Comparison of ENCODE assay signal across 17 cellular contexts in the genomic region with DNA sequence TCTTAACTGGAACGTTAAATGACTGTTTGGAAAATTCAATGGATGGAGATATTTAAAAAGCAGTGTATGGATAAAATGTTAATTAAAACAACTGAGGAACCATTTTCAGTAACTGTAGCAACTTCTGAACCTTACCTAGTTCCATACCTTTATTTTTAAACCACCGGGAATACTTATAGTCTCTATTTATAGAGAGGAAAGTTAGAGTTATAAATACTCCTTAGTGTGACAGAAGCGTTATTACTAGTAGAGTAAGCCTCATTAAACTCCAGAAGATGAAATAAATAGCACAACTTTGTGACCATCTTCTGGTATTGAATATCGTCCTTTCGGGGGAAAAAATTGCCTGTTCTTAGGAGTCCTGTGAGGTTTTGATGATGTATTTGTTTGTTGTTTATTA.
DNase-seq lines count a peak whose midpoint lies in the region; ATAC-seq, FAIRE-seq and TF ChIP-seq lines count a peak whose summit lies in the region.
"Had no signal": no experiment of that assay in that cellular context is flagged by ENCODE, and none has a peak within 500 bp of the region (broad histone marks: within the 10 kb centered on the region; RNA-seq: fewer than 3 reads in every experiment).

No MANE protein-coding gene starts in this region.

- ATAC-seq in CD4-positive, alpha-beta T cell (ENCODE audit: poor library complexity), result no peak
- ATAC-seq in psoas muscle (peak in 3 of 4 donors; percentile 76 to 87 (median 79)), left lung (no peak), HG02884 (IDR thresholded peaks at IDR 0.05; ENCODE audit: unreplicated experiment) (no peak)
- ATAC-seq: A549 had no signal

- peak overlapping the region; percentile 6 for H3K4me3 ChIP-seq in left ventricle myocardium inferior
- no peak overlapping the region for H3K4me3 ChIP-seq in psoas muscle
- no peak overlapping the region for H3K4me3 ChIP-seq in left lung
- H3K4me3 ChIP-seq: A549, GM23248 had no signal

- peaks cover 38% of the 10 kb centered on the region for H3K36me3 Mint-ChIP-seq in CD4-positive, alpha-beta T cell (ENCODE audit: low read depth)

- peak overlapping the region; percentile 1 for H3K27ac Mint-ChIP-seq in CD4-positive, alpha-beta T cell

- POLR2A ChIA-PET in CD4-positive, alpha-beta T cell (lab: Charles Lee), result interaction anchor here (0.8 kb wide), 1 partner anchor 25 kb away, joined by 3 read pairs; no protein-coding TSS in a partner anchor

- DNase-seq in CD4-positive, alpha-beta T cell, result no peak
- DNase-seq in GM12892 (ENCODE audit: insufficient read length), result no peak
- DNase-seq in left ventricle myocardium inferior, result no peak
- DNase-seq in psoas muscle, result no peak
- DNase-seq in left lung, result no peak
- no peak for DNase-seq in NCI-H2107 (lab: John Stamatoyannopoulos, UW)
- DNase-seq: BE2C; Caco-2; CD8-positive, alpha-beta memory T cell; DMS53; GF-D8; GM23248; H7; IMR-90 had no signal

- H3K36me3 ChIP-seq in left ventricle myocardium inferior (peaks cover 10% of the 10 kb centered on the region), psoas muscle (ENCODE audit: insufficient read depth in 1 of 2, low read depth in 1 of 2) (peaks cover 0 to 2% of the 10 kb centered on the region in 2 donors), left lung (peaks cover 0 to 12% of the 10 kb centered on the region in 2 donors)

- peaks cover 45% of the 10 kb centered on the region for H3K4me1 ChIP-seq in left ventricle myocardium inferior
- peaks cover 56% of the 10 kb centered on the region for H3K4me1 ChIP-seq in psoas muscle
- no peaks in the 10 kb centered on the region for H3K4me1 ChIP-seq in left lung
- H3K4me1 ChIP-seq: BE2C, Caco-2 had no signal

- TF ChIP-seq POLR2A in GM12892 (IDR thresholded peaks at IDR 0.05; ENCODE audit: low read depth, low read length), result no peak

- CTCF ChIA-PET in CD4-positive, alpha-beta T cell (lab: Charles Lee), result interaction anchor here (0.6 kb wide), 1 partner anchor 44 kb away, joined by 3 read pairs; no protein-coding TSS in a partner anchor

- no peaks in the 10 kb centered on the region for H3K9me3 ChIP-seq in CD4-positive, alpha-beta T cell (ENCODE audit: control insufficient read depth, low read length)
- no peaks in the 10 kb centered on the region for H3K9me3 ChIP-seq in left ventricle myocardium inferior (replicated peaks)
- no peaks in the 10 kb centered on the region for H3K9me3 ChIP-seq in psoas muscle
- H3K9me3 ChIP-seq in left lung, result no peaks in the 10 kb centered on the region
- H3K9me3 ChIP-seq: A549, BE2C, Caco-2 had no signal

- 33 to 39% (median 38%) methylated on average over 5 of the region's 5 CpGs for WGBS in psoas muscle, 3 donors

- peaks cover 39% of the 10 kb centered on the region for H3K4me1 Mint-ChIP-seq in CD4-positive, alpha-beta T cell (ENCODE audit: low read depth)

- intact Hi-C loops in CD4-positive, alpha-beta T cell (cut with DNase I, micrococcal nuclease), result no loop called here
- intact Hi-C loops in left ventricle myocardium inferior (cut with micrococcal nuclease) (no loop called here), psoas muscle (cut with DNase I) (loop anchor here in 1 of 2 donors (10.0 kb wide), 1 partner anchor 112 kb away; the partner anchor contains the start of gene LCOR), left lung (cut with DNase I) (no loop called here)

- H3K9me3 Mint-ChIP-seq in CD4-positive, alpha-beta T cell, result no peaks in the 10 kb centered on the region
- H3K9me3 Mint-ChIP-seq: CD8-positive, alpha-beta memory T cell had no signal

- FAIRE-seq in GM12892 (lab: Jason Lieb, UNC), result peak; percentile 66

- no peaks in the 10 kb centered on the region for H3K27me3 ChIP-seq in CD4-positive, alpha-beta T cell (ENCODE audit: control insufficient read depth, insufficient read depth, low read length)
- no peaks in the 10 kb centered on the region for H3K27me3 ChIP-seq in left ventricle myocardium inferior (ENCODE audit: low read depth)
- no peaks in the 10 kb centered on the region for H3K27me3 ChIP-seq in psoas muscle (ENCODE audit: insufficient read depth in 3 of 3, low read length in 2 of 3)
- no peaks in the 10 kb centered on the region for H3K27me3 ChIP-seq in left lung
- H3K27me3 ChIP-seq: BE2C had no signal

- H3K4me3 Mint-ChIP-seq in CD4-positive, alpha-beta T cell, result no peak overlapping the region
- H3K4me3 Mint-ChIP-seq: CD8-positive, alpha-beta memory T cell had no signal

- H3K27me3 Mint-ChIP-seq in CD4-positive, alpha-beta T cell, result no peaks in the 10 kb centered on the region
- H3K27me3 Mint-ChIP-seq: CD8-positive, alpha-beta memory T cell had no signal

- H3K27ac ChIP-seq in CD4-positive, alpha-beta T cell (ENCODE audit: low read depth, low read length), result no peak overlapping the region
- H3K27ac ChIP-seq in left ventricle myocardium inferior (replicated peaks) (peak overlapping the region; percentile 41), psoas muscle (peak overlapping the region; percentile 62), left lung (no peak overlapping the region)
- H3K27ac ChIP-seq: A549, C4-2B, GM23248 had no signal

- TF ChIP-seq CTCF in CD4-positive, alpha-beta T cell (IDR thresholded peaks at IDR 0.05), result no peak
- TF ChIP-seq CTCF in left ventricle myocardium inferior (IDR thresholded peaks at IDR 0.05; ENCODE audit: borderline replicate concordance) (no peak), psoas muscle (IDR thresholded peaks at IDR 0.05) (no peak), left lung (IDR thresholded peaks at IDR 0.05) (no peak)

Comparison
In these comparisons a context has a peak if more than half of its experiments do, and no peak if none do; other contexts are left out.
1. ATAC-seq: peak in psoas muscle (3 of 4); none in CD4-positive, alpha-beta T cell (single experiment), left lung (single experiment) and HG02884 (single experiment).
2. H3K27ac ChIP-seq: peak in left ventricle myocardium inferior (single experiment) and psoas muscle (single experiment); none in CD4-positive, alpha-beta T cell (single experiment) and left lung (0 of 2).